In genomic region chr9:38659538-38659937, GRCh38 we compare ENCODE assay signal across 28 cellular contexts. TPM values are rescaled to one million over a fixed set of nuclear protein-coding genes. Genes with fewer than 3 reads are reported as not detected.
"Had no signal": no experiment of that assay in that cellular context is flagged by ENCODE, and none has a peak within 500 bp of the region (broad histone marks: within the 10 kb centered on the region; RNA-seq: fewer than 3 reads in every experiment).

No MANE protein-coding gene starts in this region.

- H3K27ac ChIP-seq: colonic mucosa, gastroesophageal sphincter, heart right ventricle, lower lobe of right lung, ovary, right lobe of liver, transverse colon, upper lobe of right lung, vagina had no signal

- H3K27ac Mint-ChIP-seq: immature natural killer cell; memory B cell; natural killer cell; stimulated activated naive CD8-positive, alpha-beta T cell treated with anti-CD3 and anti-CD28 coated beads, Interleukin-15, amount 100 ng/mL, for 72 hours had no signal

- ATAC-seq: gastroesophageal sphincter; heart right ventricle; left ventricle myocardium superior; lower lobe of right lung; natural killer cell; right lobe of liver; stimulated activated naive CD8-positive, alpha-beta T cell treated with anti-CD3 and anti-CD28 coated beads, Interleukin-15, amount 100 ng/mL, for 72 hours; upper lobe of right lung had no signal

- H3K4me3 Mint-ChIP-seq: immature natural killer cell; memory B cell; natural killer cell; stimulated activated naive CD8-positive, alpha-beta T cell treated with anti-CD3 and anti-CD28 coated beads, Interleukin-15, amount 100 ng/mL, for 72 hours had no signal

- H3K9me3 ChIP-seq: colonic mucosa, gastroesophageal sphincter, heart right ventricle, lower lobe of right lung, ovary, right lobe of liver, transverse colon, upper lobe of right lung, vagina had no signal

- H3K36me3 ChIP-seq: colonic mucosa, gastroesophageal sphincter, heart right ventricle, lower lobe of right lung, ovary, right lobe of liver, transverse colon, upper lobe of right lung, vagina had no signal

- H3K4me1 Mint-ChIP-seq: immature natural killer cell; memory B cell; natural killer cell; stimulated activated naive CD8-positive, alpha-beta T cell treated with anti-CD3 and anti-CD28 coated beads, Interleukin-15, amount 100 ng/mL, for 72 hours had no signal

- H3K36me3 Mint-ChIP-seq: immature natural killer cell, memory B cell, natural killer cell had no signal

- H3K9me3 Mint-ChIP-seq: immature natural killer cell; natural killer cell; stimulated activated naive CD8-positive, alpha-beta T cell treated with anti-CD3 and anti-CD28 coated beads, Interleukin-15, amount 100 ng/mL, for 72 hours had no signal

- H3K4me1 ChIP-seq: colonic mucosa, gastroesophageal sphincter, lower lobe of right lung, right lobe of liver, transverse colon, upper lobe of right lung, vagina had no signal

- H3K27me3 ChIP-seq: colonic mucosa, gastroesophageal sphincter, heart right ventricle, ovary, right lobe of liver, upper lobe of right lung, vagina had no signal

- FAIRE-seq: small intestine had no signal

- DNase-seq: central memory CD4-positive, alpha-beta T cell; colonic mucosa; effector CD4-positive, alpha-beta T cell; foreskin fibroblast; glutamatergic neuron; heart right ventricle; hypothalamus; immature natural killer cell; islet precursor cell; kidney glomerular epithelial cell; left ventricle myocardium superior; lower lobe of right lung; natural killer cell; occipital lobe; ovary; right lobe of liver; small intestine; stimulated activated CD4-positive, alpha-beta T cell treated with anti-CD3 and anti-CD28 coated beads, Interleukin-15, amount 100 ng/mL, for 24 hours; stimulated activated CD4-positive, alpha-beta T cell treated with anti-CD3 and anti-CD28 coated beads, Interleukin-2, amount 100 ng/mL, for 48 hours; stimulated activated CD8-positive, alpha-beta memory T cell treated with anti-CD3 and anti-CD28 coated beads, Interleukin-4, amount 100 ng/mL, for 48 hours; stimulated activated naive CD4-positive, alpha-beta T cell; stimulated activated naive CD8-positive, alpha-beta T cell treated with anti-CD3 and anti-CD28 coated beads, Interleukin-15, amount 100 ng/mL, for 72 hours; transverse colon; upper lobe of right lung had no signal

- H3K4me3 ChIP-seq: colonic mucosa, gastroesophageal sphincter, heart right ventricle, lower lobe of right lung, ovary, right lobe of liver, transverse colon, upper lobe of right lung, vagina had no signal

RNA-seq across cellular contexts. Expression of gene ANKRD18A, which starts 39.1 kb away (rescaled TPM):
- total RNA-seq: dermis microvascular lymphatic vessel endothelial cell had no signal
